Comparison of ENCODE assay signal across 8 cellular contexts in the genomic region with DNA sequence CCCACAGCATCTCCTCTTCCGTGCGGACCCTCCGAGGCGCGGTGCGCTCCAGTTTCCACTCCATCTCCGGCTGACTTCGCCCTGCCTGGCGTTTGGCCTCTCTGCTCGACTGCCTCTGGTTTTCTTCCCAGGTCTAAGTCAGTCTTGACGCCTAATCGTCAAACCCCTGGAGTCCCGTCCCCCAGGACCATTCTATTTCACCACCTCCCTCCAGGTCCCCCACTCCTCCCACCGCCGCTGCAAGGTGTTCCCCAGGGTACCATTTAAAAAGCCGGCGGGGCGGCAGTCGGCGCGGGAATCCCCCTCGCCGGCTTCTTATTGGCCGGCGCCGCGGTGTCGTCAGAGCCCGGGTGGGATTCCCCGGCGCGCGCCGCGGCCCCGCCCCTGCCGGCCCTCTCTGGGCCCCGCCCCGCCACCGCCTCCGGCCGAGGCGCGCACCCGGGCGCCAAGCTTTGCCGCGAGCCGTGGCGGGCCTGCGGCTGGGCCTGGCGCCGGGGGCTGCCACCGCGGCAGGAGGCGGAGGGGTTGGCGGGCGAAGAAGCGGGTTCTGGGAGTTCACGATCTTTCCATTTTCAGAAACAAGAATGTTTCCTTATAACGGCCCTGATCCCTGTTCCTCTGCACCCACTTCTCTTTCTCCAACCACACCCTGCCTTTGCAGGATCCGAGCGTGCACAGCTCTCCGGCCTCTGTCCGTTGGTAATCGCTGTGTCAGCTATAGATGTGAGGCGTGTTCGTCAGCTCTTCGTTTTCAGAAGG. TPM values are rescaled to one million over a fixed set of nuclear protein-coding genes. Genes with fewer than 3 reads are reported as not detected.
A peak's percentile ranks its signal among the peaks of the same experiment; 100 is the strongest.
DNase-seq lines count a peak whose midpoint lies in the region; ATAC-seq and TF ChIP-seq lines count a peak whose summit lies in the region.

A gene with protein sequence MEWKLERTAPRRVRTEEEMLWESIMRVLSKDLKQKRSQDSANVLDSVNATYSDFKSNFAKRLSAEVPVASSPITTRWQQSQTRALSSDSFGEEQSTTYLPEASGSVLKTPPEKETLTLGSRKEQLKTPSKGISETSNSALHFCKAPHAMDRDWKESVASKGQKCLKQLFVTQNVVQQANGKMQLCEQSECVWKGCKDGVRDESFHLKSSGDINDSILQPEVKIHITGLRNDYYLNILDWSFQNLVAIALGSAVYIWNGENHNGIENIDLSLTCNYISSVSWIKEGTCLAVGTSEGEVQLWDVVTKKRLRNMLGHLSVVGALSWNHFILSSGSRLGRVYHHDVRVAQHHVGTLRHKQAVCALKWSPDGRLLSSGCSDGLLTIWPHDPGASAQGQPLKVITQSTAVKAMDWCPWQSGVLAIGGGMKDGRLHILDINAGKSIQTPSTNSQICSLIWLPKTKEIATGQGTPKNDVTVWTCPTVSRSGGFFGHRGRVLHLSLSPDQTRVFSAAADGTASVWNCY (minus strand): TSS at position 241 of the 759 bp plus-strand sequence. CDS start 177 bp downstream, at position 64.

- peaks cover 83% of the 10 kb centered on the region for H3K27me3 ChIP-seq in CD4-positive, alpha-beta T cell (ENCODE audit: control insufficient read depth, insufficient read depth, low read length)
- peaks cover 42% of the 10 kb centered on the region for H3K27me3 ChIP-seq in muscle layer of duodenum (ENCODE audit: low read depth, low read length)

- H3K4me1 Mint-ChIP-seq in CD4-positive, alpha-beta T cell (ENCODE audit: low read depth): peaks cover 43% of the 10 kb centered on the region

- no peaks in the 10 kb centered on the region for H3K9me3 Mint-ChIP-seq in CD4-positive, alpha-beta T cell

- peak within 1 kb of the TSS; percentile 57 for H3K4me3 ChIP-seq in epithelial cell of proximal tubule (ENCODE audit: low read depth, low read length)
- peak within 1 kb of the TSS; percentile 61 to 74 for H3K4me3 ChIP-seq in muscle layer of duodenum (ENCODE audit: low read depth in 1 of 2, low read length in 2 of 2)

- CTCF ChIA-PET in CD4-positive, alpha-beta T cell (lab: Charles Lee): interaction anchor here (0.6 to 1.4 kb wide), 4 partner anchors 27 to 264 kb away, joined by 3 to 4 read pairs (median 4); no protein-coding TSS in a partner anchor

- no peak within 1 kb of the TSS for H3K27ac Mint-ChIP-seq in CD4-positive, alpha-beta T cell

- H3K9me3 ChIP-seq in CD4-positive, alpha-beta T cell (ENCODE audit: control insufficient read depth, low read length): no peaks in the 10 kb centered on the region
- no peaks in the 10 kb centered on the region for H3K9me3 ChIP-seq in muscle layer of duodenum (ENCODE audit: control insufficient read depth in 1 of 2, low read length in 2 of 2)

- no peak within 1 kb of the TSS for H3K27ac ChIP-seq in CD4-positive, alpha-beta T cell (ENCODE audit: low read depth, low read length)
- no peak within 1 kb of the TSS for H3K27ac ChIP-seq in muscle layer of duodenum (ENCODE audit: low read length)

- peak; percentile 66 for ATAC-seq in CD4-positive, alpha-beta T cell (ENCODE audit: poor library complexity)
- ATAC-seq in GM19467 (IDR thresholded peaks at IDR 0.05; ENCODE audit: unreplicated experiment): peak; percentile 86
- ATAC-seq in HG03571 (IDR thresholded peaks at IDR 0.05; ENCODE audit: unreplicated experiment): peak; percentile 83

- peak; percentile 11 to 73 (median 43) for DNase-seq in CD4-positive, alpha-beta T cell
- DNase-seq in NOMO-1 treated with dmso at 0.1 percent for 144 hours (lab: John Stamatoyannopoulos, UW; ENCODE audit: unreplicated experiment) (peak; percentile 24), epithelial cell of proximal tubule (ENCODE audit: low read depth) (no peak)
- DNase-seq in activated CD8-positive, alpha-beta memory T cell treated with anti-CD3 and anti-CD28 coated beads, Interleukin-2, amount 50 U/mL, for 4 hours: peak; percentile 79
- peak; percentile 84 for DNase-seq in stimulated activated CD8-positive, alpha-beta memory T cell treated with anti-CD3 and anti-CD28 coated beads, Interleukin-4, amount 100 ng/mL, for 48 hours

- H3K4me3 Mint-ChIP-seq in CD4-positive, alpha-beta T cell: peak within 1 kb of the TSS; percentile 89

- H3K36me3 Mint-ChIP-seq in CD4-positive, alpha-beta T cell (ENCODE audit: low read depth): no peaks in the 10 kb centered on the region

- POLR2A ChIA-PET in CD4-positive, alpha-beta T cell (lab: Charles Lee): no interaction called here

- TF ChIP-seq CTCF in CD4-positive, alpha-beta T cell (IDR thresholded peaks at IDR 0.05): no peak
- no peak for TF ChIP-seq CTCF in epithelial cell of proximal tubule (conservative IDR thresholded peaks at IDR 0.05; ENCODE audit: low read depth, low read length)

- H3K4me1 ChIP-seq in muscle layer of duodenum (ENCODE audit: control insufficient read depth in 1 of 2, insufficient read depth in 2 of 2, low read length in 2 of 2): peaks cover 3 to 28% of the 10 kb centered on the region in 2 donors

- peaks cover 86% of the 10 kb centered on the region for H3K27me3 Mint-ChIP-seq in CD4-positive, alpha-beta T cell

- no peaks in the 10 kb centered on the region for H3K36me3 ChIP-seq in muscle layer of duodenum (ENCODE audit: control insufficient read depth in 1 of 2, insufficient read depth in 2 of 2, low read length in 2 of 2)

- intact Hi-C loops in CD4-positive, alpha-beta T cell (cut with DNase I, micrococcal nuclease): loop anchor here (5.0 to 10.0 kb wide), 5 partner anchors 59 to 519 kb away; a partner anchor contains a TSS

RNA-seq across cellular contexts. Expression of the gene that starts here (rescaled TPM):
- not detected for total RNA-seq in CD4-positive, alpha-beta T cell
- total RNA-seq in epithelial cell of proximal tubule: not detected in 2 replicates

Comparison
In these comparisons a context has a peak if more than half of its experiments do, and no peak if none do; other contexts are left out.
1. Peak in DNase-seq and ATAC-seq in CD4-positive, alpha-beta T cell; RNA of the gene not detected or under 1 TPM.